ENCODE assay signal across 26 cellular contexts in genomic region chr3:111333642-111334041, GRCh38.
DNase-seq lines count a peak whose midpoint lies in the region; ATAC-seq and TF ChIP-seq lines count a peak whose summit lies in the region.
"Had no signal": no experiment of that assay in that cellular context is flagged by ENCODE, and none has a peak within 500 bp of the region (broad histone marks: within the 10 kb centered on the region; RNA-seq: fewer than 3 reads in every experiment).

No MANE protein-coding gene starts in this region.

- no peaks in the 10 kb centered on the region for H3K9me3 Mint-ChIP-seq in HFFc6
- H3K9me3 Mint-ChIP-seq: activated T-cell treated with anti-CD3 and anti-CD28 coated beads, Interleukin-2, amount 50 U/mL, for 72 hours; stimulated activated naive CD8-positive, alpha-beta T cell treated with anti-CD3 and anti-CD28 coated beads, Interleukin-15, amount 100 ng/mL, for 72 hours had no signal

- no peaks in the 10 kb centered on the region for H3K36me3 Mint-ChIP-seq in HFFc6 (ENCODE audit: low read depth)

- in situ Hi-C loops in transverse colon (cut with MboI; ENCODE audit: low pct_ligation_motif_present in 1 of 4, low pct_unique_long_range_greater_than_20kb in 1 of 4, low sequenced_read_pairs in 3 of 4), result no loop called here

- no peak overlapping the region for H2AFZ ChIP-seq in fibroblast of lung (ENCODE audit: low read length)

- WGBS in thyroid gland, 2 donors, result 92 to 94% methylated on average over 3 of the region's 3 CpGs
- WGBS in transverse colon (ENCODE audit: low coverage in 1 of 2), 2 donors, result 89 to 91% methylated on average over 2 to 3 of the region's 3 CpGs

- peaks cover 62% of the 10 kb centered on the region for H3K4me1 ChIP-seq in SJCRH30
- H3K4me1 ChIP-seq in fibroblast of lung (ENCODE audit: control insufficient read depth, extremely low read depth, insufficient read depth, low read length), result no peaks in the 10 kb centered on the region
- H3K4me1 ChIP-seq in thyroid gland, result no peaks in the 10 kb centered on the region
- H3K4me1 ChIP-seq in A673 (ENCODE audit: insufficient read depth, low read length, poor library complexity, severe bottlenecking), result no peaks in the 10 kb centered on the region
- no peaks in the 10 kb centered on the region for H3K4me1 ChIP-seq in transverse colon
- H3K4me1 ChIP-seq: BE2C, esophagus muscularis mucosa had no signal

- no peak overlapping the region for H3K27ac Mint-ChIP-seq in HFFc6
- H3K27ac Mint-ChIP-seq: activated CD4-positive, alpha-beta T cell treated with anti-CD3 and anti-CD28 coated beads for 36 hours; activated T-cell treated with anti-CD3 and anti-CD28 coated beads, Interleukin-2, amount 50 U/mL, for 72 hours; naive thymus-derived CD4-positive, alpha-beta T cell; stimulated activated naive CD8-positive, alpha-beta T cell treated with anti-CD3 and anti-CD28 coated beads, Interleukin-15, amount 100 ng/mL, for 72 hours had no signal

- POLR2A ChIA-PET in A673 (lab: Charles Lee; ENCODE audit: low non-redundant PET), result no interaction called here

- H3K4me3 Mint-ChIP-seq in HFFc6, result no peak overlapping the region
- H3K4me3 Mint-ChIP-seq: activated CD4-positive, alpha-beta T cell treated with anti-CD3 and anti-CD28 coated beads for 36 hours; activated T-cell treated with anti-CD3 and anti-CD28 coated beads, Interleukin-2, amount 50 U/mL, for 72 hours; naive thymus-derived CD4-positive, alpha-beta T cell; stimulated activated naive CD8-positive, alpha-beta T cell treated with anti-CD3 and anti-CD28 coated beads, Interleukin-15, amount 100 ng/mL, for 72 hours had no signal

- H4K20me1 ChIP-seq in fibroblast of lung (ENCODE audit: control insufficient read depth, extremely low read depth, insufficient read depth, low read length), result no peaks in the 10 kb centered on the region

- H3K27ac ChIP-seq in SJCRH30, result peak overlapping the region; percentile 77
- no peak overlapping the region for H3K27ac ChIP-seq in fibroblast of lung (ENCODE audit: insufficient read depth, low read length)
- no peak overlapping the region for H3K27ac ChIP-seq in thyroid gland
- no peak overlapping the region for H3K27ac ChIP-seq in A673 (ENCODE audit: low read depth, low read length, poor library complexity, severe bottlenecking)
- no peak overlapping the region for H3K27ac ChIP-seq in dorsolateral prefrontal cortex
- H3K27ac ChIP-seq in transverse colon, result no peak overlapping the region
- H3K27ac ChIP-seq: esophagus muscularis mucosa, KMS-11 had no signal

- no peak overlapping the region for H3K9ac ChIP-seq in fibroblast of lung (ENCODE audit: insufficient read depth, low read length)
- H3K9ac ChIP-seq: KMS-11 had no signal

- no peak for TF ChIP-seq POLR2A in thyroid gland (IDR thresholded peaks at IDR 0.05)
- no peak for TF ChIP-seq POLR2A in transverse colon (IDR thresholded peaks at IDR 0.05)

- no peak overlapping the region for H3K4me2 ChIP-seq in fibroblast of lung (ENCODE audit: extremely low read depth, insufficient read depth, low read length)
- H3K4me2 ChIP-seq: KMS-11 had no signal

- intact Hi-C loops in thyroid gland (cut with DNase I) (no loop called here), A673 (cut with micrococcal nuclease; ENCODE audit: unreplicated experiment) (loop anchor here (10.0 kb wide), 1 partner anchor 1599 kb away; no protein-coding TSS in a partner anchor), dorsolateral prefrontal cortex (cut with DNase I) (no loop called here), transverse colon (cut with DNase I; ENCODE audit: low total_unique reads) (no loop called here)

- no peak for ATAC-seq in HG03025 (IDR thresholded peaks at IDR 0.05; ENCODE audit: low FRiP score, unreplicated experiment)
- ATAC-seq: activated CD4-positive, alpha-beta T cell treated with anti-CD3 and anti-CD28 coated beads for 36 hours; activated T-cell treated with anti-CD3 and anti-CD28 coated beads, Interleukin-2, amount 50 U/mL, for 72 hours; naive thymus-derived CD4-positive, alpha-beta T cell; Right ventricle myocardium inferior; stimulated activated naive CD8-positive, alpha-beta T cell treated with anti-CD3 and anti-CD28 coated beads, Interleukin-15, amount 100 ng/mL, for 72 hours had no signal

- DNase-seq in HFFc6 (peak; percentile 22), SJCRH30 (peak in 1 of 2 experiments; percentile 47), fibroblast of lung (ENCODE audit: low read depth in 2 of 2) (peak; percentile 35 to 50), thyroid gland (peak; percentile 1 to 3), A673 (ENCODE audit: low spot score) (no peak), dorsolateral prefrontal cortex (no peak), transverse colon (no peak)
- DNase-seq: activated CD4-positive, alpha-beta T cell treated with anti-CD3 and anti-CD28 coated beads for 36 hours; activated naive CD4-positive, alpha-beta T cell treated with anti-CD3 and anti-CD28 coated beads, Interleukin-2, amount 50 U/mL, for 16 hours; activated T-cell treated with anti-CD3 and anti-CD28 coated beads, Interleukin-2, amount 50 U/mL, for 72 hours; aorta; BE2C; DMS79; effector memory CD4-positive, alpha-beta T cell; mesenchymal stem cell; naive thymus-derived CD4-positive, alpha-beta T cell; NCI-H1694 treated with DMSO at 0.1 percent for 48 hours; NCI-H69; stimulated activated CD4-positive, alpha-beta T cell treated with anti-CD3 and anti-CD28 coated beads, Interleukin-12 subunit alpha, Interleukin-12 subunit beta, amount 100 ng/mL, for 4 hours; stimulated activated naive CD8-positive, alpha-beta T cell treated with anti-CD3 and anti-CD28 coated beads, Interleukin-15, amount 100 ng/mL, for 72 hours; T-helper 1 cell; trophoblast cell had no signal

- H3K79me2 ChIP-seq in fibroblast of lung (ENCODE audit: control insufficient read depth, insufficient read depth, low read length), result no peaks in the 10 kb centered on the region

- H3K4me3 ChIP-seq in SJCRH30, result no peak overlapping the region
- no peak overlapping the region for H3K4me3 ChIP-seq in fibroblast of lung (replicated peaks in 1 of 4; ENCODE audit: control extremely low read depth in 1 of 4, insufficient read depth in 1 of 4, low read depth in 3 of 4, low read length in 4 of 4)
- H3K4me3 ChIP-seq in thyroid gland (replicated peaks in 1 of 3), result no peak overlapping the region
- no peak overlapping the region for H3K4me3 ChIP-seq in A673 (ENCODE audit: low read depth, low read length, poor library complexity, severe bottlenecking)
- H3K4me3 ChIP-seq in dorsolateral prefrontal cortex, result no peak overlapping the region
- no peak overlapping the region for H3K4me3 ChIP-seq in transverse colon
- H3K4me3 ChIP-seq: esophagus muscularis mucosa had no signal

- H3K27me3 Mint-ChIP-seq in HFFc6 (ENCODE audit: insufficient read depth), result no peaks in the 10 kb centered on the region; the same call in 1 of the 2 replicates
- H3K27me3 Mint-ChIP-seq: activated CD4-positive, alpha-beta T cell treated with anti-CD3 and anti-CD28 coated beads for 36 hours; naive thymus-derived CD4-positive, alpha-beta T cell; stimulated activated naive CD8-positive, alpha-beta T cell treated with anti-CD3 and anti-CD28 coated beads, Interleukin-15, amount 100 ng/mL, for 72 hours had no signal

- no peaks in the 10 kb centered on the region for H3K27me3 ChIP-seq in SJCRH30
- H3K27me3 ChIP-seq in fibroblast of lung (ENCODE audit: control insufficient read depth, insufficient read depth, low read length), result no peaks in the 10 kb centered on the region
- no peaks in the 10 kb centered on the region for H3K27me3 ChIP-seq in thyroid gland
- H3K27me3 ChIP-seq in A673 (replicated peaks; ENCODE audit: insufficient read depth, low read depth, low read length, poor library complexity), result no peaks in the 10 kb centered on the region
- H3K27me3 ChIP-seq in dorsolateral prefrontal cortex, result no peaks in the 10 kb centered on the region
- no peaks in the 10 kb centered on the region for H3K27me3 ChIP-seq in transverse colon
- H3K27me3 ChIP-seq: BE2C, esophagus muscularis mucosa had no signal

- TF ChIP-seq CTCF in HFFc6 (IDR thresholded peaks at IDR 0.05) (no peak), fibroblast of lung (conservative IDR thresholded peaks at IDR 0.05 in 1 of 2, IDR thresholded peaks at IDR 0.05 in 1 of 2; ENCODE audit: low read depth in 1 of 2, low read length in 2 of 2) (no peak), thyroid gland (IDR thresholded peaks at IDR 0.05) (no peak), A673 (conservative IDR thresholded peaks at IDR 0.05; ENCODE audit: low read depth, low read length) (no peak), dorsolateral prefrontal cortex (IDR thresholded peaks at IDR 0.05 in 54 of 56, conservative IDR thresholded peaks at IDR 0.05 in 2 of 56; ENCODE audit: low read depth in 1 of 56, partially characterized antibody in 56 of 56) (no peak), transverse colon (IDR thresholded peaks at IDR 0.05) (no peak)

- H3K9me3 ChIP-seq in SJCRH30 (replicated peaks), result no peaks in the 10 kb centered on the region
- no peaks in the 10 kb centered on the region for H3K9me3 ChIP-seq in fibroblast of lung (ENCODE audit: control insufficient read depth, insufficient read depth, low read depth, low read length)
- no peaks in the 10 kb centered on the region for H3K9me3 ChIP-seq in thyroid gland
- H3K9me3 ChIP-seq in A673 (ENCODE audit: low read depth, low read length, poor library complexity, severe bottlenecking), result no peaks in the 10 kb centered on the region
- H3K9me3 ChIP-seq in transverse colon, result no peaks in the 10 kb centered on the region
- H3K9me3 ChIP-seq: BE2C, esophagus muscularis mucosa had no signal

- H3K36me3 ChIP-seq in SJCRH30 (no peaks in the 10 kb centered on the region), fibroblast of lung (ENCODE audit: control insufficient read depth, insufficient read depth, low read length) (no peaks in the 10 kb centered on the region), thyroid gland (no peaks in the 10 kb centered on the region), A673 (ENCODE audit: insufficient read depth, low read length, poor library complexity, severe bottlenecking) (no peaks in the 10 kb centered on the region), transverse colon (no peaks in the 10 kb centered on the region)
- H3K36me3 ChIP-seq: BE2C, esophagus muscularis mucosa had no signal

- no peak for TF ChIP-seq EP300 in transverse colon (IDR thresholded peaks at IDR 0.05; ENCODE audit: low read depth)

- BruUV-seq in A673 (replicated peaks; lab: Mats Ljungman, UMichigan), result no TSS peak

- CTCF ChIA-PET in A673 (lab: Charles Lee), result no interaction called here

- peaks cover 55% of the 10 kb centered on the region for H3K4me1 Mint-ChIP-seq in HFFc6 (ENCODE audit: low read depth)

Comparison
In these comparisons a context has a peak if more than half of its experiments do, and no peak if none do; other contexts are left out.
1. DNase-seq: peak in HFFc6 (single experiment), fibroblast of lung (2 of 2) and thyroid gland (2 of 2); none in A673 (single experiment), dorsolateral prefrontal cortex (0 of 10) and transverse colon (single experiment).